In genomic region chr1:172720325-172720724, GRCh38 we compare ENCODE assay signal across 21 cellular contexts.
"Had no signal": no experiment of that assay in that cellular context is flagged by ENCODE, and none has a peak within 500 bp of the region (broad histone marks: within the 10 kb centered on the region; RNA-seq: fewer than 3 reads in every experiment).

No MANE protein-coding gene starts in this region.

- H2AFZ ChIP-seq: hepatocyte had no signal

- H3K4me1 ChIP-seq: breast epithelium, colonic mucosa had no signal

- H3K4me3 ChIP-seq: breast epithelium, colonic mucosa, dorsolateral prefrontal cortex, esophagus muscularis mucosa, hepatocyte, thoracic aorta, upper lobe of left lung had no signal

- H3K27ac ChIP-seq: colonic mucosa, dorsolateral prefrontal cortex, esophagus muscularis mucosa, hepatocyte, thoracic aorta, upper lobe of left lung had no signal

- H3K9me3 Mint-ChIP-seq: activated naive CD8-positive, alpha-beta T cell treated with anti-CD3 and anti-CD28 coated beads, Interleukin-2, amount 10 ng/mL, durations not matched to agents 7 days and 5 days; central memory CD8-positive, alpha-beta T cell; effector memory CD8-positive, alpha-beta T cell; T-helper 2 cell treated with Interferon-gamma antibody and Interleukin-4, amounts not matched to agents 5 μg/mL and 100 μg/mL, for 36 hours had no signal

- FAIRE-seq: frontal cortex had no signal

- H3K79me2 ChIP-seq: hepatocyte had no signal

- H3K4me3 Mint-ChIP-seq: central memory CD8-positive, alpha-beta T cell; T-helper 2 cell treated with Interferon-gamma antibody and Interleukin-4, amounts not matched to agents 5 μg/mL and 100 μg/mL, for 36 hours had no signal

- H3K4me2 ChIP-seq: hepatocyte had no signal

- H3K9me3 ChIP-seq: breast epithelium, colonic mucosa, esophagus muscularis mucosa, thoracic aorta, upper lobe of left lung had no signal

- H3K27me3 ChIP-seq: breast epithelium, colonic mucosa, dorsolateral prefrontal cortex, esophagus muscularis mucosa, hepatocyte, upper lobe of left lung had no signal

- H3K27me3 Mint-ChIP-seq: activated naive CD8-positive, alpha-beta T cell treated with anti-CD3 and anti-CD28 coated beads, Interleukin-2, amount 10 ng/mL, durations not matched to agents 7 days and 5 days; central memory CD8-positive, alpha-beta T cell; effector memory CD8-positive, alpha-beta T cell had no signal

- H3K36me3 ChIP-seq: breast epithelium, colonic mucosa, esophagus muscularis mucosa, thoracic aorta, upper lobe of left lung had no signal

- DNase-seq: activated CD4-positive, alpha-beta T cell treated with anti-CD3 and anti-CD28 coated beads, Interleukin-2, amount 50 U/mL, for 4 hours; activated naive CD4-positive, alpha-beta T cell treated with Interleukin-2 at 50 U/mL for 16 hours; activated naive CD8-positive, alpha-beta T cell treated with anti-CD3 and anti-CD28 coated beads, Interleukin-2, amount 10 ng/mL, durations not matched to agents 7 days and 5 days; activated T-cell treated with anti-CD3 and anti-CD28 coated beads, Interleukin-2, amount 50 U/mL, for 48 hours; amniotic stem cell; colonic mucosa; dorsolateral prefrontal cortex; glutamatergic neuron; left ventricle myocardium superior; mammary epithelial cell; occipital lobe; stimulated activated CD4-positive, alpha-beta T cell treated with anti-CD3 and anti-CD28 coated beads, Interleukin-4, amount 100 ng/mL, for 1 hour; upper lobe of left lung had no signal
